ENCODE assay signal across 9 cellular contexts in genomic region chr1:39646232-39647081, GRCh38. TPM values are rescaled to one million over a fixed set of nuclear protein-coding genes. Genes with fewer than 3 reads are reported as not detected.
A peak's percentile ranks its signal among the peaks of the same experiment; 100 is the strongest.
DNase-seq lines count a peak whose midpoint lies in the region; ATAC-seq and TF ChIP-seq lines count a peak whose summit lies in the region.
"Had no signal": no experiment of that assay in that cellular context is flagged by ENCODE, and none has a peak within 500 bp of the region (broad histone marks: within the 10 kb centered on the region; RNA-seq: fewer than 3 reads in every experiment).

No MANE protein-coding gene starts in this region.

- in situ Hi-C loops in Panc1 (cut with HindIII; ENCODE audit: low pct_unique_long_range_greater_than_20kb, low sequenced_read_pairs), result no loop called here

- ATAC-seq in Panc1, result peak; percentile 63
- no peak for ATAC-seq in HG03135 (IDR thresholded peaks at IDR 0.05; ENCODE audit: unreplicated experiment)
- no peak for ATAC-seq in GM21360 (IDR thresholded peaks at IDR 0.05; ENCODE audit: unreplicated experiment)

- peaks cover 0 to 68% (median 54%) of the 10 kb centered on the region in 10 experiments; a peak in 17 of 20 replicates for H3K4me1 ChIP-seq in BLaER1 treated with 17β-estradiol and CSF1 and Interleukin-3, amounts not matched to agents 10 nM and 100 nM
- H3K4me1 ChIP-seq in Panc1 (ENCODE audit: control insufficient read depth, insufficient read depth, low read length), result no peaks in the 10 kb centered on the region; the same call in 1 of the 2 replicates
- peaks cover 31% of the 10 kb centered on the region for H3K4me1 ChIP-seq in osteoblast (ENCODE audit: insufficient read depth, low read length)

- H3K27ac ChIP-seq in BLaER1 treated with 17β-estradiol and CSF1 and Interleukin-3, amounts not matched to agents 10 nM and 100 nM, result peak overlapping the region in 7 of 11 experiments; percentile 23 to 79 (median 67); a peak in 11 of 22 replicates
- no peak overlapping the region for H3K27ac ChIP-seq in Panc1 (ENCODE audit: low read length)
- peak overlapping the region; percentile 55 for H3K27ac ChIP-seq in osteoblast (ENCODE audit: low read depth, low read length)

- H3K9ac ChIP-seq in BLaER1 treated with 17β-estradiol and CSF1 and Interleukin-3, amounts not matched to agents 10 nM and 100 nM, result peak overlapping the region in 4 of 11 experiments; percentile 1 to 71 (median 48); a peak in 8 of 22 replicates

- H2AFZ ChIP-seq in osteoblast (ENCODE audit: low read length), result peak overlapping the region; percentile 5

- no peaks in the 10 kb centered on the region for H3K27me3 ChIP-seq in BLaER1 treated with 17β-estradiol and CSF1 and Interleukin-3, amounts not matched to agents 10 nM and 100 nM
- H3K27me3 ChIP-seq in Panc1 (ENCODE audit: control insufficient read depth, insufficient read depth, low read length) (no peaks in the 10 kb centered on the region), osteoblast (ENCODE audit: insufficient read depth, low read length) (no peaks in the 10 kb centered on the region)

- BruUV-seq in Panc1 (replicated peaks; lab: Mats Ljungman, UMichigan), result no TSS peak

- intact Hi-C loops in Panc1 (cut with micrococcal nuclease; ENCODE audit: unreplicated experiment), result no loop called here

- DNase-seq in Panc1 (ENCODE audit: low read depth, low spot score) (no peak), fibroblast of the conjunctiva (ENCODE audit: low read depth) (peak; percentile 32), osteoblast (ENCODE audit: insufficient read length, low spot score, missing footprints) (peak; percentile 92), HEK293T (ENCODE audit: extremely low spot score) (no peak), NCI-H1092 treated with DMSO at 0.1 percent for 48 hours (lab: John Stamatoyannopoulos, UW) (no peak)
- DNase-seq: NCI-H2107 had no signal

- POLR2A ChIA-PET in Panc1 (lab: Charles Lee), result interaction anchor here (0.8 kb wide), 1 partner anchor 35 kb away, joined by 3 read pairs; no protein-coding TSS in a partner anchor
- POLR2A ChIA-PET in HEK293T (lab: Yijun Ruan, JAX), result no interaction called here

- H3K4me2 ChIP-seq in BLaER1 treated with 17β-estradiol and CSF1 and Interleukin-3, amounts not matched to agents 10 nM and 100 nM, result peak overlapping the region; percentile 8 to 89 (median 64); a peak in 19 of 22 replicates
- no peak overlapping the region for H3K4me2 ChIP-seq in osteoblast (ENCODE audit: insufficient read depth, low read length)

- H3K79me2 ChIP-seq in osteoblast (ENCODE audit: insufficient read depth, low read length), result no peaks in the 10 kb centered on the region

- peaks cover 0 to 13% (median 9%) of the 10 kb centered on the region in 11 experiments; a peak in 11 of 22 replicates for H3K9me3 ChIP-seq in BLaER1 treated with 17β-estradiol and CSF1 and Interleukin-3, amounts not matched to agents 10 nM and 100 nM (replicated peaks in 1 of 11)
- H3K9me3 ChIP-seq in Panc1 (ENCODE audit: control insufficient read depth, insufficient read depth, low read depth, low read length) (no peaks in the 10 kb centered on the region), osteoblast (ENCODE audit: low read depth, low read length) (no peaks in the 10 kb centered on the region)

- TF ChIP-seq CTCF in Panc1 (IDR thresholded peaks at IDR 0.05) (no peak), osteoblast (IDR thresholded peaks at IDR 0.05; ENCODE audit: extremely low read depth, low read depth, low read length) (no peak)

- no peaks in the 10 kb centered on the region for H3K36me3 ChIP-seq in BLaER1 treated with 17β-estradiol and CSF1 and Interleukin-3, amounts not matched to agents 10 nM and 100 nM
- H3K36me3 ChIP-seq in Panc1 (ENCODE audit: control insufficient read depth, insufficient read depth, low read length) (no peaks in the 10 kb centered on the region), osteoblast (ENCODE audit: insufficient read depth, low read length) (no peaks in the 10 kb centered on the region)

- H4K20me1 ChIP-seq in BLaER1 treated with 17β-estradiol and CSF1 and Interleukin-3, amounts not matched to agents 10 nM and 100 nM, result no peaks in the 10 kb centered on the region
- no peaks in the 10 kb centered on the region for H4K20me1 ChIP-seq in osteoblast (ENCODE audit: insufficient read depth, low read length)

- H3K4me3 ChIP-seq in BLaER1 treated with 17β-estradiol and CSF1 and Interleukin-3, amounts not matched to agents 10 nM and 100 nM, result no peak overlapping the region
- H3K4me3 ChIP-seq in Panc1 (ENCODE audit: low read depth in 2 of 2, low read length in 2 of 2), result no peak overlapping the region
- H3K4me3 ChIP-seq in osteoblast (ENCODE audit: insufficient read depth, low read length), result no peak overlapping the region

- CTCF ChIA-PET in Panc1 (lab: Charles Lee) (interaction anchor here (0.7 kb wide), 1 partner anchor 40 kb away, joined by 7 read pairs; no protein-coding TSS in a partner anchor), HEK293T (lab: Yijun Ruan, JAX) (interaction anchor here (0.6 to 2.6 kb wide), 5 partner anchors 11 to 157 kb away, joined by 3 to 13 read pairs (median 3); no protein-coding TSS in a partner anchor)

TF ChIP-seq in HEK293T, 16 proteins besides CTCF, POLR2A, EP300 and RAD21:
- TF ChIP-seq NFRKB (IDR thresholded peaks at IDR 0.05) (no peak), L3MBTL2 (conservative IDR thresholded peaks at IDR 0.05) (no peak), TARDBP (IDR thresholded peaks at IDR 0.05) (no peak), FOXM1 (IDR thresholded peaks at IDR 0.05; ENCODE audit: borderline replicate concordance) (no peak), SUZ12 (IDR thresholded peaks at IDR 0.05) (no peak), LEF1 (IDR thresholded peaks at IDR 0.05; ENCODE audit: borderline replicate concordance) (no peak), BHLHE40 (IDR thresholded peaks at IDR 0.05; ENCODE audit: borderline replicate concordance) (no peak)
- TF ChIP-seq, protein P1, sequence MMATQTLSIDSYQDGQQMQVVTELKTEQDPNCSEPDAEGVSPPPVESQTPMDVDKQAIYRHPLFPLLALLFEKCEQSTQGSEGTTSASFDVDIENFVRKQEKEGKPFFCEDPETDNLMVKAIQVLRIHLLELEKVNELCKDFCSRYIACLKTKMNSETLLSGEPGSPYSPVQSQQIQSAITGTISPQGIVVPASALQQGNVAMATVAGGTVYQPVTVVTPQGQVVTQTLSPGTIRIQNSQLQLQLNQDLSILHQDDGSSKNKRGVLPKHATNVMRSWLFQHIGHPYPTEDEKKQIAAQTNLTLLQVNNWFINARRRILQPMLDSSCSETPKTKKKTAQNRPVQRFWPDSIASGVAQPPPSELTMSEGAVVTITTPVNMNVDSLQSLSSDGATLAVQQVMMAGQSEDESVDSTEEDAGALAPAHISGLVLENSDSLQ (IDR thresholded peaks at IDR 0.05), result no peak

RNA-seq across cellular contexts. Expression of gene HEYL, which starts 7.0 kb away (rescaled TPM):
- 2.3 TPM for total RNA-seq in Panc1 (2021; ENCODE audit: unreplicated experiment)
- polyA plus RNA-seq in Panc1 (2012; ENCODE audit: insufficient read length), result 2.6 TPM
- total RNA-seq in osteoblast, result under 0.01 TPM in 2 replicates

RNA-seq across cellular contexts. Expression of gene NT5C1A, which starts 25.4 kb away (rescaled TPM):
- not detected for total RNA-seq in Panc1 (2021; ENCODE audit: unreplicated experiment)
- not detected for polyA plus RNA-seq in Panc1 (2012; ENCODE audit: insufficient read length)
- not detected in 2 replicates for total RNA-seq in osteoblast

RNA-seq across cellular contexts. Expression of gene HPCAL4, which starts 44.8 kb away (rescaled TPM):
- total RNA-seq in Panc1 (2021; ENCODE audit: unreplicated experiment) (0.21 TPM), osteoblast (not detected in 2 replicates)
- polyA plus RNA-seq in Panc1 (2012; ENCODE audit: insufficient read length), result 0.17 TPM

Comparison
In these comparisons a context has a peak if more than half of its experiments do, and no peak if none do; other contexts are left out.
1. DNase-seq: peak in fibroblast of the conjunctiva (single experiment) and osteoblast (single experiment); none in Panc1 (single experiment), HEK293T (single experiment) and NCI-H1092 treated with DMSO at 0.1 percent for 48 hours (single experiment).